ENCODE assay signal across 7 cellular contexts in genomic region chrY:23596509-23596908, GRCh38.
DNase-seq lines count a peak whose midpoint lies in the region; ATAC-seq and TF ChIP-seq lines count a peak whose summit lies in the region.
"Not testable (repeated sequence)": the region's sequence is repeated elsewhere in the genome, so short reads cannot be mapped to it uniquely, and the experiment has no call there.

No MANE protein-coding gene starts in this region.

- H3K27me3 Mint-ChIP-seq in CD4-positive, alpha-beta T cell; T-helper 17 cell: not testable (repeated sequence)

- H3K27ac Mint-ChIP-seq in CD4-positive, alpha-beta T cell; T-helper 17 cell: not testable (repeated sequence)

- not testable (repeated sequence) for H3K4me3 Mint-ChIP-seq in CD4-positive, alpha-beta T cell; T-helper 17 cell

- not testable (repeated sequence) for DNase-seq in CD4-positive, alpha-beta T cell; T-helper 17 cell; body of pancreas

- H3K27ac ChIP-seq in CD4-positive, alpha-beta T cell (ENCODE audit: low read depth, low read length); body of pancreas: not testable (repeated sequence)

- H3K9me3 Mint-ChIP-seq in CD4-positive, alpha-beta T cell = not testable (repeated sequence)

- ATAC-seq in CD4-positive, alpha-beta T cell (ENCODE audit: poor library complexity) = peak; percentile 74
- peak; percentile 59 for ATAC-seq in GM19455 (IDR thresholded peaks at IDR 0.05; ENCODE audit: unreplicated experiment)
- peak; percentile 95 for ATAC-seq in HG02588 (IDR thresholded peaks at IDR 0.05; ENCODE audit: unreplicated experiment)
- peak; percentile 67 for ATAC-seq in HG02981 (IDR thresholded peaks at IDR 0.05; ENCODE audit: unreplicated experiment)
- peak; percentile 65 for ATAC-seq in HG03469 (IDR thresholded peaks at IDR 0.05; ENCODE audit: unreplicated experiment)
- ATAC-seq in T-helper 17 cell = peak; percentile 88
- ATAC-seq in body of pancreas = peak; percentile 80

- H3K4me1 ChIP-seq in body of pancreas = not testable (repeated sequence)

- H3K4me3 ChIP-seq in body of pancreas = not testable (repeated sequence)

- TF ChIP-seq CTCF in CD4-positive, alpha-beta T cell (IDR thresholded peaks at IDR 0.05); body of pancreas (IDR thresholded peaks at IDR 0.05): not testable (repeated sequence)

- WGBS in body of pancreas, 2 donors = no CpG with 5 or more reads among the region's 2 CpGs

- not testable (repeated sequence) for H3K4me1 Mint-ChIP-seq in CD4-positive, alpha-beta T cell (ENCODE audit: low read depth); T-helper 17 cell

- H3K36me3 Mint-ChIP-seq in CD4-positive, alpha-beta T cell (ENCODE audit: low read depth); T-helper 17 cell (ENCODE audit: low read depth): not testable (repeated sequence)

- TF ChIP-seq POLR2A in body of pancreas (IDR thresholded peaks at IDR 0.05) = not testable (repeated sequence)

- not testable (repeated sequence) for H3K36me3 ChIP-seq in body of pancreas (replicated peaks in 1 of 2; ENCODE audit: insufficient read depth in 1 of 2, low read depth in 2 of 2)

- intact Hi-C loops in CD4-positive, alpha-beta T cell (cut with DNase I, micrococcal nuclease); body of pancreas (cut with DNase I): not testable (repeated sequence)

- CTCF ChIA-PET in CD4-positive, alpha-beta T cell (lab: Charles Lee) = not testable (repeated sequence)

- not testable (repeated sequence) for H3K27me3 ChIP-seq in CD4-positive, alpha-beta T cell (ENCODE audit: control insufficient read depth, insufficient read depth, low read length); body of pancreas

- POLR2A ChIA-PET in CD4-positive, alpha-beta T cell (lab: Charles Lee) = not testable (repeated sequence)

- H3K9me3 ChIP-seq in CD4-positive, alpha-beta T cell (ENCODE audit: control insufficient read depth, low read length); T-helper 17 cell (ENCODE audit: control insufficient read depth, low read length, poor library complexity, severe bottlenecking); body of pancreas: not testable (repeated sequence)
